In genomic region chr17:82063424-82064415, GRCh38 we compare ENCODE assay signal across 9 cellular contexts. TPM values are rescaled to one million over a fixed set of nuclear protein-coding genes. Genes with fewer than 3 reads are reported as not detected.
DNase-seq lines count a peak whose midpoint lies in the region; ATAC-seq, FAIRE-seq and TF ChIP-seq lines count a peak whose summit lies in the region.
"Had no signal": no experiment of that assay in that cellular context is flagged by ENCODE, and none has a peak within 500 bp of the region (broad histone marks: within the 10 kb centered on the region; RNA-seq: fewer than 3 reads in every experiment).

No MANE protein-coding gene starts in this region.

- H3K36me3 ChIP-seq in HAP-1 (replicated peaks): peaks cover 56% of the 10 kb centered on the region
- H3K36me3 ChIP-seq in upper lobe of left lung: peaks cover 7 to 56% (median 43%) of the 10 kb centered on the region in 4 donors

- CTCF ChIA-PET in A549 (lab: Yijun Ruan, JAX): interaction anchor here (1.1 to 21.7 kb wide), 6 partner anchors 9 to 104 kb away, joined by 3 to 191 read pairs (median 16); partner anchors contain the start of genes DCXR, GPS1, NOTUM and RAC3

- WGBS in A549 (ENCODE audit: missing lambda C conversion rate): 81% methylated on average over 19 of the region's 20 CpGs
- 86 to 91% methylated on average over 6 to 19 of the region's 20 CpGs for WGBS in upper lobe of left lung, 2 donors

- DNase-seq in A549 (ENCODE audit: low read depth in 1 of 2, low spot score in 1 of 2) (no peak), HAP-1 (ENCODE audit: low spot score in 2 of 2) (no peak), memory B cell (ENCODE audit: low spot score in 2 of 2) (no peak), upper lobe of left lung (no peak), GM13977 (ENCODE audit: low spot score) (no peak)
- DNase-seq: NCI-H1930 had no signal

- H3K27me3 ChIP-seq in HAP-1 (ENCODE audit: low read depth) (no peaks in the 10 kb centered on the region), upper lobe of left lung (no peaks in the 10 kb centered on the region)

- no peak for TF ChIP-seq RAD21 in A549 (conservative IDR thresholded peaks at IDR 0.05 in 1 of 2, IDR thresholded peaks at IDR 0.05 in 1 of 2)

- POLR2A ChIA-PET in A549 (lab: Yijun Ruan, JAX): interaction anchor here (1.0 to 3.1 kb wide), 3 partner anchors 35 to 41 kb away, joined by 3 to 11 read pairs (median 4); partner anchors contain the start of genes CENPX, FASN and LRRC45

- no peaks in the 10 kb centered on the region for H3K9me3 ChIP-seq in A549
- H3K9me3 ChIP-seq in HAP-1: no peaks in the 10 kb centered on the region; the same call in 1 of the 2 replicates
- H3K9me3 ChIP-seq in upper lobe of left lung: no peaks in the 10 kb centered on the region

- TF ChIP-seq EP300 in A549 (IDR thresholded peaks at IDR 0.05) (no peak), upper lobe of left lung (IDR thresholded peaks at IDR 0.05) (no peak)

- no peaks in the 10 kb centered on the region for H3K9me3 Mint-ChIP-seq in activated naive CD8-positive, alpha-beta T cell (ENCODE audit: low read depth)
- no peaks in the 10 kb centered on the region for H3K9me3 Mint-ChIP-seq in memory B cell

- no peaks in the 10 kb centered on the region for H3K36me3 Mint-ChIP-seq in activated naive CD8-positive, alpha-beta T cell
- peaks cover 2% of the 10 kb centered on the region for H3K36me3 Mint-ChIP-seq in memory B cell

- H3K27ac ChIP-seq in A549: no peak overlapping the region
- H3K27ac ChIP-seq in upper lobe of left lung: no peak overlapping the region

- H3K4me3 Mint-ChIP-seq in activated naive CD8-positive, alpha-beta T cell: peak overlapping the region; percentile 72
- H3K4me3 Mint-ChIP-seq in memory B cell: peak overlapping the region; percentile 70

- no peak for ATAC-seq in A549
- ATAC-seq in memory B cell (ENCODE audit: low read depth): no peak
- no peak for ATAC-seq in activated CD4-positive, CD25-positive, alpha-beta regulatory T cell treated with anti-CD3 and anti-CD28 coated beads, Interleukin-2, amount 50 U/mL, for 24 hours
- no peak for ATAC-seq in upper lobe of left lung (ENCODE audit: low FRiP score in 2 of 2)
- ATAC-seq in GM21717 (IDR thresholded peaks at IDR 0.05; ENCODE audit: unreplicated experiment): no peak

- in situ Hi-C loops in HAP-1 (cut with MboI; ENCODE audit: low sequenced_read_pairs): no loop called here
- in situ Hi-C loops in GM13977 (cut with MboI; ENCODE audit: low pct_unique_long_range_greater_than_20kb, low sequenced_read_pairs, unreplicated experiment): no loop called here

- no peak for FAIRE-seq in A549 (lab: Jason Lieb, UNC)

- peak overlapping the region; percentile 58 for H3K27ac Mint-ChIP-seq in activated naive CD8-positive, alpha-beta T cell
- H3K27ac Mint-ChIP-seq in memory B cell: no peak overlapping the region

- no peak for TF ChIP-seq CTCF in A549 (IDR thresholded peaks at IDR 0.05)
- TF ChIP-seq CTCF in upper lobe of left lung (IDR thresholded peaks at IDR 0.05): no peak
- no peak for TF ChIP-seq CTCF in GM13977 (IDR thresholded peaks at IDR 0.05; ENCODE audit: extremely low read depth, insufficient read depth, missing control alignments)

- H3K4me2 ChIP-seq in A549: peak overlapping the region; percentile 99

- H3K27me3 Mint-ChIP-seq in activated naive CD8-positive, alpha-beta T cell: no peaks in the 10 kb centered on the region
- no peaks in the 10 kb centered on the region for H3K27me3 Mint-ChIP-seq in memory B cell

- peaks cover 8% of the 10 kb centered on the region for H3K4me1 Mint-ChIP-seq in activated naive CD8-positive, alpha-beta T cell (ENCODE audit: low read depth)
- H3K4me1 Mint-ChIP-seq in memory B cell: no peaks in the 10 kb centered on the region

- H3K4me3 ChIP-seq in A549 (peak overlapping the region; percentile 94; the same call in 1 of the 3 replicates), HAP-1 (peak overlapping the region; percentile 86), upper lobe of left lung (peak overlapping the region in 1 of 4 donors; percentile 99)

- no peak for TF ChIP-seq POLR2A in A549 (IDR thresholded peaks at IDR 0.05; ENCODE audit: low read length)
- no peak for TF ChIP-seq POLR2A in upper lobe of left lung (IDR thresholded peaks at IDR 0.05)

- peaks cover 19% of the 10 kb centered on the region for H3K4me1 ChIP-seq in A549
- H3K4me1 ChIP-seq in HAP-1: peaks cover 7% of the 10 kb centered on the region
- H3K4me1 ChIP-seq in upper lobe of left lung: peaks cover 22 to 34% (median 22%) of the 10 kb centered on the region in 4 donors

TF ChIP-seq in A549, 52 proteins besides CTCF, POLR2A, EP300 and RAD21 (continues in another document):
- TF ChIP-seq HMGXB4 (CRISPR knock-in tag; IDR thresholded peaks at IDR 0.05; ENCODE audit: borderline replicate concordance) (no peak), ATOH8 (CRISPR knock-in tag; IDR thresholded peaks at IDR 0.05; ENCODE audit: low read depth) (no peak), TFCP2L1 (CRISPR knock-in tag; IDR thresholded peaks at IDR 0.05) (no peak), ZFP36 (IDR thresholded peaks at IDR 0.05; ENCODE audit: borderline replicate concordance, partially characterized antibody) (no peak), RARB (CRISPR knock-in tag; IDR thresholded peaks at IDR 0.05) (no peak), JUNB (IDR thresholded peaks at IDR 0.05) (no peak), E2F6 (IDR thresholded peaks at IDR 0.05; ENCODE audit: borderline replicate concordance, low read depth) (no peak), MAX (IDR thresholded peaks at IDR 0.05) (no peak)

RNA-seq across cellular contexts. Expression of gene DUS1L, which starts 1.9 kb away (rescaled TPM):
- polyA plus RNA-seq in A549 (2011; rRNA removed) (48.1 and 59.5 TPM in 2 replicates), A549 (2017; fragmentation: RNase III; extraction: RNeasy Plus Mini Kit Qiagen cat#74134 plus additional on column Dnase treatment) (81.5 to 84.8 TPM (median 83.6 TPM) in 3 replicates)
- 169 and 171 TPM in 2 replicates for polyA plus RNA-seq in A549 (2012; cell fraction: cytosol; rRNA removed)
- 577 and 749 TPM in 2 replicates for polyA plus RNA-seq in A549 (2012; cell fraction: nucleus; rRNA removed)
- 25.8 and 30.8 TPM in 2 replicates for polyA minus RNA-seq in A549 (2011; rRNA and poly(A)+ RNA removed)
- total RNA-seq in upper lobe of left lung: 100 to 1,000 TPM in 3 of 6 donors, 10 to 100 TPM in 3; 53.5 to 183 (median 106) TPM

RNA-seq across cellular contexts. Expression of gene GPS1, which starts 12.0 kb away (rescaled TPM):
- polyA plus RNA-seq in A549 (2011; rRNA removed) (89.4 and 93.8 TPM in 2 replicates), A549 (2017; fragmentation: RNase III; extraction: RNeasy Plus Mini Kit Qiagen cat#74134 plus additional on column Dnase treatment) (122 to 130 TPM (median 126 TPM) in 3 replicates)
- 230 and 300 TPM in 2 replicates for polyA plus RNA-seq in A549 (2012; cell fraction: cytosol; rRNA removed)
- polyA plus RNA-seq in A549 (2012; cell fraction: nucleus; rRNA removed): 472 and 641 TPM in 2 replicates
- 125 and 162 TPM in 2 replicates for polyA minus RNA-seq in A549 (2011; rRNA and poly(A)+ RNA removed)
- total RNA-seq in upper lobe of left lung: 100 to 1,000 TPM in 4 of 6 donors, 10 to 100 TPM in 2; 55.2 to 147 (median 108) TPM

RNA-seq across cellular contexts. Expression of gene RFNG, which starts 12.1 kb away (rescaled TPM):
- polyA plus RNA-seq in A549 (2011; rRNA removed) (8.4 and 8.9 TPM in 2 replicates), A549 (2017; fragmentation: RNase III; extraction: RNeasy Plus Mini Kit Qiagen cat#74134 plus additional on column Dnase treatment) (21.3 to 31.5 TPM (median 25.7 TPM) in 3 replicates)
- polyA plus RNA-seq in A549 (2012; cell fraction: cytosol; rRNA removed): 18.8 and 28.0 TPM in 2 replicates
- 72.7 and 93.7 TPM in 2 replicates for polyA plus RNA-seq in A549 (2012; cell fraction: nucleus; rRNA removed)
- 16.0 and 17.5 TPM in 2 replicates for polyA minus RNA-seq in A549 (2011; rRNA and poly(A)+ RNA removed)
- total RNA-seq in upper lobe of left lung: 100 to 1,000 TPM in 1 of 6 donors, 10 to 100 TPM in 5; 25.0 to 101 (median 37.5) TPM

RNA-seq across cellular contexts. Expression of gene DCXR, which starts 26.2 kb away (rescaled TPM):
- polyA plus RNA-seq in A549 (2011; rRNA removed): 39.3 and 48.3 TPM in 2 replicates
- 188 and 204 TPM in 2 replicates for polyA plus RNA-seq in A549 (2012; cell fraction: cytosol; rRNA removed)
- polyA plus RNA-seq in A549 (2012; cell fraction: nucleus; rRNA removed): 208 and 243 TPM in 2 replicates
- polyA plus RNA-seq in A549 (2017; fragmentation: RNase III; extraction: RNeasy Plus Mini Kit Qiagen cat#74134 plus additional on column Dnase treatment): 62.0 to 70.7 TPM (median 69.6 TPM) in 3 replicates
- 46.9 and 54.2 TPM in 2 replicates for polyA minus RNA-seq in A549 (2011; rRNA and poly(A)+ RNA removed)
- 100 to 1,000 TPM; 122 to 358 (median 211) TPM for total RNA-seq in upper lobe of left lung

RNA-seq across cellular contexts. Expression of gene RAC3, which starts 32.2 kb away (rescaled TPM):
- polyA plus RNA-seq in A549 (2011; rRNA removed): 9.9 and 11.9 TPM in 2 replicates
- 53.3 and 57.6 TPM in 2 replicates for polyA plus RNA-seq in A549 (2012; cell fraction: cytosol; rRNA removed)
- polyA plus RNA-seq in A549 (2012; cell fraction: nucleus; rRNA removed): 101 and 106 TPM in 2 replicates
- polyA plus RNA-seq in A549 (2017; fragmentation: RNase III; extraction: RNeasy Plus Mini Kit Qiagen cat#74134 plus additional on column Dnase treatment): 19.9 to 21.0 TPM (median 20.4 TPM) in 3 replicates
- 8.4 and 9.7 TPM in 2 replicates for polyA minus RNA-seq in A549 (2011; rRNA and poly(A)+ RNA removed)
- total RNA-seq in upper lobe of left lung: 10 to 100 TPM in 2 of 6 donors, 1 to 10 TPM in 4; 3.0 to 12.6 (median 7.1) TPM
